ENCODE assay signal across 20 cellular contexts in genomic region chrX:71615954-71616353, GRCh38. TPM values are rescaled to one million over a fixed set of nuclear protein-coding genes. Genes with fewer than 3 reads are reported as not detected.
DNase-seq lines count a peak whose midpoint lies in the region; ATAC-seq and TF ChIP-seq lines count a peak whose summit lies in the region.
"Had no signal": no experiment of that assay in that cellular context is flagged by ENCODE, and none has a peak within 500 bp of the region (broad histone marks: within the 10 kb centered on the region; RNA-seq: fewer than 3 reads in every experiment).

No MANE protein-coding gene starts in this region.

- TF ChIP-seq CTCF in mesothelial cell of epicardium (IDR thresholded peaks at IDR 0.05; ENCODE audit: unreplicated experiment), result no peak

- no peaks in the 10 kb centered on the region for H3K9me3 Mint-ChIP-seq in activated CD8-positive, alpha-beta T cell treated with anti-CD3 and anti-CD28 coated beads, Interleukin-2, amount 10 ng/mL, durations not matched to agents 7 days and 5 days (ENCODE audit: insufficient read depth)
- no peaks in the 10 kb centered on the region for H3K9me3 Mint-ChIP-seq in effector memory CD8-positive, alpha-beta T cell
- peaks cover 9% of the 10 kb centered on the region for H3K9me3 Mint-ChIP-seq in mesothelial cell of epicardium
- H3K9me3 Mint-ChIP-seq: GM23338, neural crest cell had no signal

- H3K27me3 Mint-ChIP-seq in activated CD8-positive, alpha-beta T cell treated with anti-CD3 and anti-CD28 coated beads, Interleukin-2, amount 10 ng/mL, durations not matched to agents 7 days and 5 days (ENCODE audit: low read depth), result no peaks in the 10 kb centered on the region
- H3K27me3 Mint-ChIP-seq in effector memory CD8-positive, alpha-beta T cell, result no peaks in the 10 kb centered on the region
- H3K27me3 Mint-ChIP-seq in mesothelial cell of epicardium (ENCODE audit: low read depth), result no peaks in the 10 kb centered on the region

- peak overlapping the region; percentile 89 for H3K4me3 Mint-ChIP-seq in activated CD8-positive, alpha-beta T cell treated with anti-CD3 and anti-CD28 coated beads, Interleukin-2, amount 10 ng/mL, durations not matched to agents 7 days and 5 days
- peak overlapping the region; percentile 89 to 92 for H3K4me3 Mint-ChIP-seq in effector memory CD8-positive, alpha-beta T cell
- H3K4me3 Mint-ChIP-seq in mesothelial cell of epicardium, result no peak overlapping the region
- H3K4me3 Mint-ChIP-seq: GM23338, neural crest cell had no signal

- DNase-seq in stimulated activated CD4-positive, alpha-beta T cell treated with anti-CD3 and anti-CD28 coated beads, Interleukin-1b, Interleukin-23, amount 100 ng/mL, for 48 hours, result peak; percentile 32
- no peak for DNase-seq in stimulated activated CD4-positive, alpha-beta T cell treated with anti-CD3 and anti-CD28 coated beads, Interleukin-4, amount 100 ng/mL, for 24 hours
- no peak for DNase-seq in activated CD8-positive, alpha-beta T cell treated with anti-CD3 and anti-CD28 coated beads, Interleukin-2, amount 10 ng/mL, durations not matched to agents 7 days and 5 days
- DNase-seq in effector memory CD8-positive, alpha-beta T cell, result no peak
- DNase-seq in mesothelial cell of epicardium (ENCODE audit: low spot score in 2 of 2, unreplicated experiment in 2 of 2) (no peak), glomerular visceral epithelial cell (ENCODE audit: extremely low spot score) (no peak), SW 1271 (lab: John Stamatoyannopoulos, UW) (no peak), NCI-H1048 (lab: John Stamatoyannopoulos, UW) (no peak)
- DNase-seq: amniotic stem cell, DMS153, Kasumi-1, mammary epithelial cell, NCI-H146, NCI-H345, SHP77, T1000 had no signal

- peak overlapping the region; percentile 91 for H3K27ac Mint-ChIP-seq in activated CD8-positive, alpha-beta T cell treated with anti-CD3 and anti-CD28 coated beads, Interleukin-2, amount 10 ng/mL, durations not matched to agents 7 days and 5 days
- peak overlapping the region; percentile 98 for H3K27ac Mint-ChIP-seq in effector memory CD8-positive, alpha-beta T cell
- no peak overlapping the region for H3K27ac Mint-ChIP-seq in mesothelial cell of epicardium
- H3K27ac Mint-ChIP-seq: GM23338 had no signal

- CTCF ChIA-PET in activated CD8-positive, alpha-beta T cell treated with anti-CD3 and anti-CD28 coated beads, Interleukin-2, amount 10 ng/mL, durations not matched to agents 7 days and 5 days (lab: Charles Lee), result interaction anchor here (6.8 to 9.6 kb wide), 2 partner anchors 20 to 35 kb away, joined by 56 read pairs; no protein-coding TSS in a partner anchor

- POLR2A ChIA-PET in activated CD8-positive, alpha-beta T cell treated with anti-CD3 and anti-CD28 coated beads, Interleukin-2, amount 10 ng/mL, durations not matched to agents 7 days and 5 days (lab: Charles Lee), result interaction anchor here (0.9 to 1.3 kb wide), 2 partner anchors 9 to 82 kb away, joined by 3 to 4 read pairs; no protein-coding TSS in a partner anchor

- peaks cover 68% of the 10 kb centered on the region for H3K36me3 Mint-ChIP-seq in activated CD8-positive, alpha-beta T cell treated with anti-CD3 and anti-CD28 coated beads, Interleukin-2, amount 10 ng/mL, durations not matched to agents 7 days and 5 days (ENCODE audit: low read depth)
- H3K36me3 Mint-ChIP-seq in effector memory CD8-positive, alpha-beta T cell (ENCODE audit: insufficient read depth), result peaks cover 66% of the 10 kb centered on the region
- peaks cover 11% of the 10 kb centered on the region for H3K36me3 Mint-ChIP-seq in mesothelial cell of epicardium

- H3K4me1 Mint-ChIP-seq in activated CD8-positive, alpha-beta T cell treated with anti-CD3 and anti-CD28 coated beads, Interleukin-2, amount 10 ng/mL, durations not matched to agents 7 days and 5 days (ENCODE audit: low read depth), result peaks cover 66% of the 10 kb centered on the region
- peaks cover 44 to 46% of the 10 kb centered on the region in 2 donors for H3K4me1 Mint-ChIP-seq in effector memory CD8-positive, alpha-beta T cell (ENCODE audit: low read depth in 2 of 2)
- no peaks in the 10 kb centered on the region for H3K4me1 Mint-ChIP-seq in mesothelial cell of epicardium
- H3K4me1 Mint-ChIP-seq: GM23338, neural crest cell had no signal

- ATAC-seq in activated CD8-positive, alpha-beta T cell treated with anti-CD3 and anti-CD28 coated beads, Interleukin-2, amount 10 ng/mL, durations not matched to agents 7 days and 5 days, result no peak
- no peak for ATAC-seq in effector memory CD8-positive, alpha-beta T cell (replicated peaks)

RNA-seq across cellular contexts. Expression of gene CXCR3, which starts 2.4 kb away (rescaled TPM):
- 100 to 1,000 TPM; 141 to 145 TPM for total RNA-seq in activated CD8-positive, alpha-beta T cell treated with anti-CD3 and anti-CD28 coated beads, Interleukin-2, amount 10 ng/mL, durations not matched to agents 7 days and 5 days
- not detected in 3 replicates for total RNA-seq in mesothelial cell of epicardium
- total RNA-seq: frontal cortex, GM23338, mammary epithelial cell, neural crest cell, temporal lobe had no signal

RNA-seq across cellular contexts. Expression of gene GCNA, which starts 37.7 kb away (rescaled TPM):
- total RNA-seq in activated CD8-positive, alpha-beta T cell treated with anti-CD3 and anti-CD28 coated beads, Interleukin-2, amount 10 ng/mL, durations not matched to agents 7 days and 5 days, result 1 to 10 TPM; 6.5 to 6.6 TPM
- 0.84 to 1.1 TPM (median 0.94 TPM) in 3 replicates for total RNA-seq in mesothelial cell of epicardium

Comparison
In these comparisons a context has a peak if more than half of its experiments do, and no peak if none do; other contexts are left out.
1. RNA of gene CXCR3, which starts 2.4 kb away (total RNA-seq): 141 to 145 TPM in activated CD8-positive, alpha-beta T cell treated with anti-CD3 and anti-CD28 coated beads, Interleukin-2, amount 10 ng/mL, durations not matched to agents 7 days and 5 days; not detected in mesothelial cell of epicardium; every median in the first group is over 100 times any median in the second.